Comparison of ENCODE assay signal across 1 cellular context in the genomic region with DNA sequence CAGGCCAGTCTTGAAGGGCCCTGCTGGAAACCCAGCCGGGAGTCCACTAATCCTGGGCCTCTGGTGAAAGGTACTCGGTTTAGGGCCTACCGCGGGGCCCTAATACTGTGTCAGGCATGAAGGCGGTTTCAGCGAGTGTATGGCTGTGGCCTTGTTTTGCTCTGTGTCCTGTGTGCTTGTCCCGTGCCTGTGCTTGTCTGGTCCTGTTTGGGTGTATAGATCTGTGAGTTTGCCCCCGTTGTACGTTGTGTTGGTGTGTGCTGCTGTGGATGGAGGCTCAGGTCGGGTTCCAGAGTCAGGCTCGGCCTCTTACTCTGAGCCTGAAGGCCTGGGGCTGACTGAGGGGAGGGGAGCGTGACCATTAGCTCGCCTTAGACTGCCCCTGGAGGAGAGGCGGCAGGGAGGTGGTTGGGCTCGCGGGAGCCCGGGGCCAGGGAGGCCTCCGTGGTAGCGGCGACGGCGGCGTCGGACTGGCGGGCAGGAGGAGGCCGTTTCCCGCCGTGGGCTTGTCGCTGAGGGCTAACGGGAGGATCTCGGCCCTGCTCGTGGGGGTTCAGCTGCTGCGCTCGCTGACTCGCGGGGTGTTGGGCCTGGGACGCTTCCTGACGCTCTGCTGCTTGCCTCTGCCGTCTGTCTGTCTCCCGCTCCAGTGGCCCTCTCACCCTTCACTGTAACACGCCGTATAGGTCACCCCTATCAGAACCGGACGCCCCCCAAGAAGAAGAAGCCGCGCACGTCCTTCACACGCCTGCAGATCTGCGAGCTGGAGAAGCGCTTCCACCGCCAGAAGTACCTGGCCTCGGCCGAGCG.
TF ChIP-seq lines count a peak whose summit lies in the region.

No MANE protein-coding gene starts in this region.

TF ChIP-seq in HEK293, 187 proteins besides CTCF, POLR2A, EP300 and RAD21 (continued from another document):
- 0 out of 2 replicates have a peak, but pooled peaks have one; percentile 34 for TF ChIP-seq ZNF692 (tag by site-specific recombination; IDR thresholded peaks at IDR 0.05)
- TF ChIP-seq, protein P1, sequence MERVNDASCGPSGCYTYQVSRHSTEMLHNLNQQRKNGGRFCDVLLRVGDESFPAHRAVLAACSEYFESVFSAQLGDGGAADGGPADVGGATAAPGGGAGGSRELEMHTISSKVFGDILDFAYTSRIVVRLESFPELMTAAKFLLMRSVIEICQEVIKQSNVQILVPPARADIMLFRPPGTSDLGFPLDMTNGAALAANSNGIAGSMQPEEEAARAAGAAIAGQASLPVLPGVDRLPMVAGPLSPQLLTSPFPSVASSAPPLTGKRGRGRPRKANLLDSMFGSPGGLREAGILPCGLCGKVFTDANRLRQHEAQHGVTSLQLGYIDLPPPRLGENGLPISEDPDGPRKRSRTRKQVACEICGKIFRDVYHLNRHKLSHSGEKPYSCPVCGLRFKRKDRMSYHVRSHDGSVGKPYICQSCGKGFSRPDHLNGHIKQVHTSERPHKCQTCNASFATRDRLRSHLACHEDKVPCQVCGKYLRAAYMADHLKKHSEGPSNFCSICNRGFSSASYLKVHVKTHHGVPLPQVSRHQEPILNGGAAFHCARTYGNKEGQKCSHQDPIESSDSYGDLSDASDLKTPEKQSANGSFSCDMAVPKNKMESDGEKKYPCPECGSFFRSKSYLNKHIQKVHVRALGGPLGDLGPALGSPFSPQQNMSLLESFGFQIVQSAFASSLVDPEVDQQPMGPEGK (tag by site-specific recombination; IDR thresholded peaks at IDR 0.05): 0 out of 2 replicates have a peak, but pooled peaks have one; percentile 32
- TF ChIP-seq ZNF157 (tag by site-specific recombination; IDR thresholded peaks at IDR 0.05): no peak
- no peak for TF ChIP-seq ZNF10 (tag by site-specific recombination; IDR thresholded peaks at IDR 0.05)
- TF ChIP-seq ZNF202 (tag by site-specific recombination; IDR thresholded peaks at IDR 0.05; ENCODE audit: borderline replicate concordance): peak; percentile 99
- no peak for TF ChIP-seq ZFHX2 (tag by site-specific recombination; conservative IDR thresholded peaks at IDR 0.05)
- no peak for TF ChIP-seq ZNF501 (tag by site-specific recombination; IDR thresholded peaks at IDR 0.05)
- TF ChIP-seq ZNF626 (tag by site-specific recombination; IDR thresholded peaks at IDR 0.05): no peak
- TF ChIP-seq IKZF3 (tag by site-specific recombination; IDR thresholded peaks at IDR 0.05): no peak
- TF ChIP-seq ZNF335 (tag by site-specific recombination; conservative IDR thresholded peaks at IDR 0.05): no peak
- no peak for TF ChIP-seq ZNF132 (tag by site-specific recombination; IDR thresholded peaks at IDR 0.05; ENCODE audit: borderline replicate concordance)
- TF ChIP-seq PRDM10 (tag by site-specific recombination; IDR thresholded peaks at IDR 0.05): peak; percentile 31; the same call in 1 of the 2 replicates
- TF ChIP-seq ZBTB8A (tag by site-specific recombination; IDR thresholded peaks at IDR 0.05): peak; percentile 39
- TF ChIP-seq ZNF837 (tag by site-specific recombination; IDR thresholded peaks at IDR 0.05): no peak
- TF ChIP-seq ZNF529 (tag by site-specific recombination; IDR thresholded peaks at IDR 0.05; ENCODE audit: insufficient replicate concordance): no peak
- TF ChIP-seq, protein P2, sequence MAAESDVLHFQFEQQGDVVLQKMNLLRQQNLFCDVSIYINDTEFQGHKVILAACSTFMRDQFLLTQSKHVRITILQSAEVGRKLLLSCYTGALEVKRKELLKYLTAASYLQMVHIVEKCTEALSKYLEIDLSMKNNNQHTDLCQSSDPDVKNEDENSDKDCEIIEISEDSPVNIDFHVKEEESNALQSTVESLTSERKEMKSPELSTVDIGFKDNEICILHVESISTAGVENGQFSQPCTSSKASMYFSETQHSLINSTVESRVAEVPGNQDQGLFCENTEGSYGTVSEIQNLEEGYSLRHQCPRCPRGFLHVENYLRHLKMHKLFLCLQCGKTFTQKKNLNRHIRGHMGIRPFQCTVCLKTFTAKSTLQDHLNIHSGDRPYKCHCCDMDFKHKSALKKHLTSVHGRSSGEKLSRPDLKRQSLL (tag by site-specific recombination; IDR thresholded peaks at IDR 0.05): 0 out of 2 replicates have a peak, but pooled peaks have one; percentile 1
- 0 out of 2 replicates have a peak, but pooled peaks have one; percentile 9 for TF ChIP-seq ZNF629 (tag by site-specific recombination; IDR thresholded peaks at IDR 0.05)
- TF ChIP-seq ZNF600 (tag by site-specific recombination; IDR thresholded peaks at IDR 0.05): peak; percentile 90
- no peak for TF ChIP-seq MYNN (tag by site-specific recombination; IDR thresholded peaks at IDR 0.05; ENCODE audit: borderline replicate concordance)
- TF ChIP-seq ZNF121 (tag by site-specific recombination; IDR thresholded peaks at IDR 0.05): 0 out of 2 replicates have a peak, but pooled peaks have one; percentile 30
- no peak for TF ChIP-seq ZSCAN16 (tag by site-specific recombination; IDR thresholded peaks at IDR 0.05)
- TF ChIP-seq ZNF274 (IDR thresholded peaks at IDR 0.05; ENCODE audit: low read length): no peak
- TF ChIP-seq ZNF274 (tag by site-specific recombination; IDR thresholded peaks at IDR 0.05; ENCODE audit: borderline replicate concordance): no peak
- peak; percentile 10; the same call in 1 of the 2 replicates for TF ChIP-seq ZBTB20 (tag by site-specific recombination; IDR thresholded peaks at IDR 0.05)
- no peak for TF ChIP-seq GFI1B (tag by site-specific recombination; IDR thresholded peaks at IDR 0.05)
- TF ChIP-seq PRDM4 (tag by site-specific recombination; IDR thresholded peaks at IDR 0.05): no peak
